28 cellular contexts compared by ENCODE assay signal in genomic region chr4:178010596-178010995, GRCh38.
"Had no signal": no experiment of that assay in that cellular context is flagged by ENCODE, and none has a peak within 500 bp of the region (broad histone marks: within the 10 kb centered on the region; RNA-seq: fewer than 3 reads in every experiment).

No MANE protein-coding gene starts in this region.

- H3K4me1 Mint-ChIP-seq: endodermal cell, mesothelial cell of epicardium, naive B cell had no signal

- H3K4me3 ChIP-seq: colonic mucosa, esophagus squamous epithelium, gastrocnemius medialis, heart right ventricle, left lung, lower lobe of right lung, mucosa of descending colon had no signal

- ATAC-seq: effector memory CD8-positive, alpha-beta T cell; esophagus mucosa; gastrocnemius medialis; heart right ventricle; left cardiac atrium; left lung; left ventricle myocardium superior; lower lobe of right lung; mucosa of descending colon had no signal

- H3K4me1 ChIP-seq: colonic mucosa, esophagus squamous epithelium, gastrocnemius medialis, heart right ventricle, left lung, lower lobe of right lung had no signal

- H3K9me3 ChIP-seq: colonic mucosa, gastrocnemius medialis, mucosa of descending colon had no signal

- DNase-seq: colonic mucosa; cortex of kidney; effector CD8-positive, alpha-beta T cell; effector memory CD8-positive, alpha-beta T cell; endodermal cell; erythroblast; esophagus squamous epithelium; foreskin fibroblast; foreskin melanocyte; gastrocnemius medialis; glutamatergic neuron; head of caudate nucleus; heart right ventricle; hippocampal formation; left cardiac atrium; left lung; left ventricle myocardium superior; lower lobe of right lung; mesenchymal stem cell; mucosa of descending colon; naive B cell had no signal

- H3K27me3 ChIP-seq: colonic mucosa, esophagus squamous epithelium, gastrocnemius medialis, heart right ventricle, left lung had no signal

- FAIRE-seq: endometrium, islet of Langerhans, keratinocyte had no signal

- H3K27ac ChIP-seq: colonic mucosa, epithelial cell of prostate, esophagus squamous epithelium, gastrocnemius medialis, heart right ventricle, left lung, lower lobe of right lung had no signal

- H3K27ac Mint-ChIP-seq: dendritic cell treated with granulocyte-macrophage colony-stimulating factor and Interleukin-4, amounts not matched to agents 40 ng/mL and 50 ng/mL, for 4 days; effector memory CD8-positive, alpha-beta T cell; endodermal cell; mesothelial cell of epicardium; naive B cell had no signal

- H3K36me3 ChIP-seq: colonic mucosa, esophagus squamous epithelium, gastrocnemius medialis, heart right ventricle, left lung, lower lobe of right lung had no signal

- H3K36me3 Mint-ChIP-seq: mesothelial cell of epicardium, naive B cell had no signal

- H3K4me3 Mint-ChIP-seq: dendritic cell treated with granulocyte-macrophage colony-stimulating factor and Interleukin-4, amounts not matched to agents 40 ng/mL and 50 ng/mL, for 4 days; effector memory CD8-positive, alpha-beta T cell; endodermal cell; mesothelial cell of epicardium; naive B cell had no signal
